Comparison of ENCODE assay signal across 36 cellular contexts in genomic region chr1:116297495-116298212, GRCh38.
"Had no signal": no experiment of that assay in that cellular context is flagged by ENCODE, and none has a peak within 500 bp of the region (broad histone marks: within the 10 kb centered on the region; RNA-seq: fewer than 3 reads in every experiment).

No MANE protein-coding gene starts in this region.

- H3K27ac ChIP-seq: adrenal gland, body of pancreas, brain microvascular endothelial cell, breast epithelium, VCaP had no signal

- H3K4me3 ChIP-seq: adrenal gland, body of pancreas, breast epithelium had no signal

- H3K27ac Mint-ChIP-seq: activated B cell treated with CpG ODN at 0.5 μM for 24 hours; activated CD4-positive, alpha-beta memory T cell treated with anti-CD3 and anti-CD28 coated beads for 36 hours; activated CD4-positive, alpha-beta T cell treated with anti-CD3 and anti-CD28 coated beads, Interleukin-2, amount 10 ng/mL, durations not matched to agents 24 days and 14 days; activated CD8-positive, alpha-beta T cell treated with anti-CD3 and anti-CD28 coated beads for 36 hours; activated naive CD4-positive, alpha-beta T cell treated with anti-CD3 and anti-CD28 coated beads for 36 hours; activated naive CD4-positive, alpha-beta T cell treated with anti-CD3 and anti-CD28 coated beads, Interleukin-2, amount 50 U/mL, for 72 hours; activated naive CD8-positive, alpha-beta T cell treated with anti-CD3 and anti-CD28 coated beads for 36 hours; activated T-cell treated with anti-CD3 and anti-CD28 coated beads, Interleukin-2, amount 50 U/mL, for 72 hours; activated T-helper 1 cell treated with anti-CD3 and anti-CD28 coated beads, Interleukin-12 subunit alpha, Interleukin-12 subunit beta, Interleukin-2, Interleukin-4 antibody, amounts not matched to agents 30 ng/mL and 10 ng/mL and 1 ng/mL, durations not matched to agents 14 hours and 24 hours and 36 hours; activated T-helper 17 cell treated with anti-CD3 and anti-CD28 coated beads, Interleukin-2, amount 50 U/mL, for 72 hours; T-helper 1 cell treated with Interleukin-12 subunit alpha and Interleukin-12 subunit beta and Interleukin-4 antibody, amounts not matched to agents 30 μg/mL and 1 μg/mL, for 36 hours; T-helper 2 cell treated with Interferon-gamma antibody and Interleukin-4, amounts not matched to agents 5 μg/mL and 100 μg/mL, for 36 hours had no signal

- H3K9me3 Mint-ChIP-seq: activated CD4-positive, alpha-beta memory T cell treated with anti-CD3 and anti-CD28 coated beads for 36 hours; activated CD4-positive, alpha-beta T cell treated with anti-CD3 and anti-CD28 coated beads, Interleukin-2, amount 10 ng/mL, durations not matched to agents 24 days and 14 days; activated CD8-positive, alpha-beta T cell treated with anti-CD3 and anti-CD28 coated beads for 36 hours; activated naive CD4-positive, alpha-beta T cell treated with anti-CD3 and anti-CD28 coated beads for 36 hours; activated naive CD4-positive, alpha-beta T cell treated with anti-CD3 and anti-CD28 coated beads, Interleukin-2, amount 50 U/mL, for 72 hours; activated naive CD8-positive, alpha-beta T cell treated with anti-CD3 and anti-CD28 coated beads for 36 hours; activated T-cell treated with anti-CD3 and anti-CD28 coated beads, Interleukin-2, amount 50 U/mL, for 4 hours; activated T-cell treated with anti-CD3 and anti-CD28 coated beads, Interleukin-2, amount 50 U/mL, for 72 hours; activated T-helper 1 cell treated with anti-CD3 and anti-CD28 coated beads, Interleukin-12 subunit alpha, Interleukin-12 subunit beta, Interleukin-2, Interleukin-4 antibody, amounts not matched to agents 30 ng/mL and 10 ng/mL and 1 ng/mL, durations not matched to agents 14 hours and 24 hours and 36 hours; activated T-helper 17 cell treated with anti-CD3 and anti-CD28 coated beads, Interleukin-2, amount 50 U/mL, for 72 hours; T-helper 1 cell treated with Interleukin-12 subunit alpha and Interleukin-12 subunit beta and Interleukin-4 antibody, amounts not matched to agents 30 μg/mL and 1 μg/mL, for 36 hours; T-helper 2 cell treated with Interferon-gamma antibody and Interleukin-4, amounts not matched to agents 5 μg/mL and 100 μg/mL, for 36 hours had no signal

- ATAC-seq: activated CD8-positive, alpha-beta T cell treated with anti-CD3 and anti-CD28 coated beads for 36 hours; activated naive CD4-positive, alpha-beta T cell treated with anti-CD3 and anti-CD28 coated beads, Interleukin-2, amount 50 U/mL, for 72 hours; activated T-cell treated with anti-CD3 and anti-CD28 coated beads, Interleukin-2, amount 50 U/mL, for 4 hours; activated T-cell treated with anti-CD3 and anti-CD28 coated beads, Interleukin-2, amount 50 U/mL, for 72 hours; activated T-helper 17 cell treated with anti-CD3 and anti-CD28 coated beads, Interleukin-2, amount 50 U/mL, for 72 hours; body of pancreas had no signal

- H3K4me1 ChIP-seq: breast epithelium had no signal

- DNase-seq: activated B cell treated with CpG ODN at 0.5 μM for 24 hours; activated CD4-positive, alpha-beta memory T cell treated with anti-CD3 and anti-CD28 coated beads for 36 hours; activated CD4-positive, alpha-beta T cell treated with anti-CD3 and anti-CD28 coated beads for 4 hours; activated CD4-positive, alpha-beta T cell treated with anti-CD3 and anti-CD28 coated beads, Interleukin-2, amount 10 ng/mL, durations not matched to agents 24 days and 14 days; activated CD4-positive, alpha-beta T cell treated with anti-CD3 and anti-CD28 coated beads, Interleukin-2, amount 50 U/mL, for 1 hour; activated CD4-positive, alpha-beta T cell treated with anti-CD3 and anti-CD28 coated beads, Interleukin-2, amount 50 U/mL, for 4 hours; activated CD4-positive, CD25-positive, alpha-beta regulatory T cell treated with anti-CD3 and anti-CD28 coated beads, Interleukin-2, amount 50 U/mL, for 72 hours; activated CD8-positive, alpha-beta memory T cell treated with anti-CD3 and anti-CD28 coated beads, Interleukin-2, amount 50 U/mL, for 4 hours; activated CD8-positive, alpha-beta T cell treated with anti-CD3 and anti-CD28 coated beads for 36 hours; activated effector memory CD4-positive, alpha-beta T cell treated with anti-CD3 and anti-CD28 coated beads, Interleukin-2, amount 50 U/mL, for 16 hours; activated gamma-delta T cell treated with Interleukin-2 at 50 U/mL for 16 hours; activated naive CD4-positive, alpha-beta T cell; activated naive CD4-positive, alpha-beta T cell treated with anti-CD3 and anti-CD28 coated beads for 36 hours; activated naive CD4-positive, alpha-beta T cell treated with anti-CD3 and anti-CD28 coated beads, Interleukin-2, amount 50 U/mL, for 16 hours; activated naive CD8-positive, alpha-beta T cell treated with anti-CD3 and anti-CD28 coated beads for 36 hours; activated T-cell treated with anti-CD3 and anti-CD28 coated beads for 4 hours; activated T-cell treated with anti-CD3 and anti-CD28 coated beads, Interleukin-2, amount 50 U/mL, for 1 hour; activated T-cell treated with anti-CD3 and anti-CD28 coated beads, Interleukin-2, amount 50 U/mL, for 4 hours; activated T-cell treated with anti-CD3 and anti-CD28 coated beads, Interleukin-2, amount 50 U/mL, for 72 hours; adrenal gland; amniotic stem cell; aorta; body of pancreas; brain microvascular endothelial cell; central memory CD4-positive, alpha-beta T cell; T-helper 2 cell; T-helper 9 cell had no signal

- H3K4me1 Mint-ChIP-seq: activated B cell treated with CpG ODN at 0.5 μM for 24 hours; activated CD4-positive, alpha-beta T cell treated with anti-CD3 and anti-CD28 coated beads, Interleukin-2, amount 10 ng/mL, durations not matched to agents 24 days and 14 days had no signal

- H3K4me3 Mint-ChIP-seq: activated B cell treated with CpG ODN at 0.5 μM for 24 hours; activated CD4-positive, alpha-beta memory T cell treated with anti-CD3 and anti-CD28 coated beads for 36 hours; activated CD4-positive, alpha-beta T cell treated with anti-CD3 and anti-CD28 coated beads, Interleukin-2, amount 10 ng/mL, durations not matched to agents 24 days and 14 days; activated CD8-positive, alpha-beta T cell treated with anti-CD3 and anti-CD28 coated beads for 36 hours; activated naive CD4-positive, alpha-beta T cell treated with anti-CD3 and anti-CD28 coated beads for 36 hours; activated naive CD8-positive, alpha-beta T cell treated with anti-CD3 and anti-CD28 coated beads for 36 hours; activated T-cell treated with anti-CD3 and anti-CD28 coated beads, Interleukin-2, amount 50 U/mL, for 4 hours; activated T-cell treated with anti-CD3 and anti-CD28 coated beads, Interleukin-2, amount 50 U/mL, for 72 hours; activated T-helper 1 cell treated with anti-CD3 and anti-CD28 coated beads, Interleukin-12 subunit alpha, Interleukin-12 subunit beta, Interleukin-2, Interleukin-4 antibody, amounts not matched to agents 30 ng/mL and 10 ng/mL and 1 ng/mL, durations not matched to agents 14 hours and 24 hours and 36 hours; activated T-helper 17 cell treated with anti-CD3 and anti-CD28 coated beads, Interleukin-2, amount 50 U/mL, for 72 hours; T-helper 1 cell treated with Interleukin-12 subunit alpha and Interleukin-12 subunit beta and Interleukin-4 antibody, amounts not matched to agents 30 μg/mL and 1 μg/mL, for 36 hours; T-helper 2 cell treated with Interferon-gamma antibody and Interleukin-4, amounts not matched to agents 5 μg/mL and 100 μg/mL, for 36 hours had no signal

- H3K9me3 ChIP-seq: adrenal gland, body of pancreas, breast epithelium had no signal

- H3K36me3 ChIP-seq: adrenal gland, brain microvascular endothelial cell, breast epithelium had no signal

- H3K27me3 Mint-ChIP-seq: activated B cell treated with CpG ODN at 0.5 μM for 24 hours; activated CD4-positive, alpha-beta memory T cell treated with anti-CD3 and anti-CD28 coated beads for 36 hours; activated CD4-positive, alpha-beta T cell treated with anti-CD3 and anti-CD28 coated beads, Interleukin-2, amount 10 ng/mL, durations not matched to agents 24 days and 14 days; activated CD8-positive, alpha-beta T cell treated with anti-CD3 and anti-CD28 coated beads for 36 hours; activated naive CD8-positive, alpha-beta T cell treated with anti-CD3 and anti-CD28 coated beads for 36 hours; activated T-helper 17 cell treated with anti-CD3 and anti-CD28 coated beads, Interleukin-2, amount 50 U/mL, for 72 hours had no signal

- FAIRE-seq: astrocyte, TTC549 had no signal

- H3K27me3 ChIP-seq: adrenal gland, body of pancreas, brain microvascular endothelial cell, breast epithelium had no signal
